In genomic region chr1:67418839-67419586, GRCh38 we compare ENCODE assay signal across 20 cellular contexts. TPM values are rescaled to one million over a fixed set of nuclear protein-coding genes. Genes with fewer than 3 reads are reported as not detected.
DNase-seq lines count a peak whose midpoint lies in the region; ATAC-seq and TF ChIP-seq lines count a peak whose summit lies in the region.
"Had no signal": no experiment of that assay in that cellular context is flagged by ENCODE, and none has a peak within 500 bp of the region (broad histone marks: within the 10 kb centered on the region; RNA-seq: fewer than 3 reads in every experiment).

No MANE protein-coding gene starts in this region.

- peak overlapping the region; percentile 10 for H3K27ac ChIP-seq in urinary bladder (ENCODE audit: low read depth)
- H3K27ac ChIP-seq: adrenal gland, breast epithelium, heart left ventricle, left ventricle myocardium inferior, vagina had no signal

- no peak for DNase-seq in activated naive CD4-positive, alpha-beta T cell treated with anti-CD3 and anti-CD28 coated beads for 36 hours
- DNase-seq in activated naive CD4-positive, alpha-beta T cell treated with anti-CD3 and anti-CD28 coated beads, Interleukin-2, amount 50 U/mL, for 72 hours (ENCODE audit: low spot score in 2 of 2), result no peak
- no peak for DNase-seq in activated T-helper 1 cell treated with anti-CD3 and anti-CD28 coated beads, Interleukin-12 subunit alpha, Interleukin-12 subunit beta, Interleukin-2, Interleukin-4 antibody, amounts not matched to agents 30 ng/mL and 10 ng/mL and 1 ng/mL, durations not matched to agents 14 hours and 24 hours and 36 hours (ENCODE audit: low spot score)
- DNase-seq in memory B cell (ENCODE audit: low spot score in 2 of 2), result no peak
- no peak for DNase-seq in erythroblast (lab: John Stamatoyannopoulos, UW)
- DNase-seq in NCI-H1092 treated with DMSO at 0.1 percent for 48 hours (lab: John Stamatoyannopoulos, UW), result no peak
- DNase-seq in amygdala (lab: John Stamatoyannopoulos, UW), result no peak
- DNase-seq: ACHN; activated CD4-positive, alpha-beta T cell treated with anti-CD3 and anti-CD28 coated beads, Interleukin-2, amount 50 U/mL, for 1 hour; activated T-cell treated with anti-CD3 and anti-CD28 coated beads, Interleukin-2, amount 50 U/mL, for 1 hour; adrenal gland; cortex of kidney; heart left ventricle; left ventricle myocardium inferior; NCI-H2107; NCI-H510A treated with DMSO at 0.1 percent for 48 hours had no signal

- ATAC-seq in activated naive CD4-positive, alpha-beta T cell treated with anti-CD3 and anti-CD28 coated beads, Interleukin-2, amount 50 U/mL, for 72 hours, result no peak
- ATAC-seq in memory B cell (ENCODE audit: low read depth), result no peak
- ATAC-seq: heart left ventricle had no signal

- peaks cover 11% of the 10 kb centered on the region for H3K36me3 ChIP-seq in urinary bladder (ENCODE audit: insufficient read depth)

- H3K4me1 Mint-ChIP-seq in activated naive CD4-positive, alpha-beta T cell treated with anti-CD3 and anti-CD28 coated beads for 36 hours (ENCODE audit: low read depth), result peaks cover 85% of the 10 kb centered on the region
- peaks cover 61% of the 10 kb centered on the region for H3K4me1 Mint-ChIP-seq in activated T-helper 1 cell treated with anti-CD3 and anti-CD28 coated beads, Interleukin-12 subunit alpha, Interleukin-12 subunit beta, Interleukin-2, Interleukin-4 antibody, amounts not matched to agents 30 ng/mL and 10 ng/mL and 1 ng/mL, durations not matched to agents 14 hours and 24 hours and 36 hours (ENCODE audit: low read depth)
- H3K4me1 Mint-ChIP-seq in memory B cell, result no peaks in the 10 kb centered on the region

- H3K27me3 Mint-ChIP-seq in activated naive CD4-positive, alpha-beta T cell treated with anti-CD3 and anti-CD28 coated beads for 36 hours (ENCODE audit: low read depth), result no peaks in the 10 kb centered on the region
- no peaks in the 10 kb centered on the region for H3K27me3 Mint-ChIP-seq in activated T-helper 1 cell treated with anti-CD3 and anti-CD28 coated beads, Interleukin-12 subunit alpha, Interleukin-12 subunit beta, Interleukin-2, Interleukin-4 antibody, amounts not matched to agents 30 ng/mL and 10 ng/mL and 1 ng/mL, durations not matched to agents 14 hours and 24 hours and 36 hours (ENCODE audit: insufficient read depth)
- H3K27me3 Mint-ChIP-seq in memory B cell, result no peaks in the 10 kb centered on the region

- H3K9me3 Mint-ChIP-seq in activated naive CD4-positive, alpha-beta T cell treated with anti-CD3 and anti-CD28 coated beads for 36 hours, result no peaks in the 10 kb centered on the region
- H3K9me3 Mint-ChIP-seq in activated naive CD4-positive, alpha-beta T cell treated with anti-CD3 and anti-CD28 coated beads, Interleukin-2, amount 50 U/mL, for 72 hours, result no peaks in the 10 kb centered on the region
- H3K9me3 Mint-ChIP-seq in activated T-helper 1 cell treated with anti-CD3 and anti-CD28 coated beads, Interleukin-12 subunit alpha, Interleukin-12 subunit beta, Interleukin-2, Interleukin-4 antibody, amounts not matched to agents 30 ng/mL and 10 ng/mL and 1 ng/mL, durations not matched to agents 14 hours and 24 hours and 36 hours, result no peaks in the 10 kb centered on the region
- H3K9me3 Mint-ChIP-seq in memory B cell, result no peaks in the 10 kb centered on the region

- CTCF ChIA-PET in activated naive CD4-positive, alpha-beta T cell treated with anti-CD3 and anti-CD28 coated beads for 36 hours (lab: Charles Lee), result interaction anchor here (0.5 to 1.0 kb wide), 4 partner anchors 10 to 433 kb away, joined by 3 to 5 read pairs (median 4); no protein-coding TSS in a partner anchor

- no peak overlapping the region for H3K4me3 Mint-ChIP-seq in activated naive CD4-positive, alpha-beta T cell treated with anti-CD3 and anti-CD28 coated beads for 36 hours
- no peak overlapping the region for H3K4me3 Mint-ChIP-seq in activated T-helper 1 cell treated with anti-CD3 and anti-CD28 coated beads, Interleukin-12 subunit alpha, Interleukin-12 subunit beta, Interleukin-2, Interleukin-4 antibody, amounts not matched to agents 30 ng/mL and 10 ng/mL and 1 ng/mL, durations not matched to agents 14 hours and 24 hours and 36 hours
- no peak overlapping the region for H3K4me3 Mint-ChIP-seq in memory B cell

- intact Hi-C loops in activated naive CD4-positive, alpha-beta T cell treated with anti-CD3 and anti-CD28 coated beads for 36 hours (cut with micrococcal nuclease), result loop anchor here (1.0 kb wide), 1 partner anchor 9 kb away; no protein-coding TSS in a partner anchor
- intact Hi-C loops in activated T-helper 1 cell treated with anti-CD3 and anti-CD28 coated beads, Interleukin-12 subunit alpha, Interleukin-12 subunit beta, Interleukin-2, Interleukin-4 antibody, amounts not matched to agents 30 ng/mL and 10 ng/mL and 1 ng/mL, durations not matched to agents 14 hours and 24 hours and 36 hours (cut with micrococcal nuclease), result loop anchor here (1.0 kb wide), 1 partner anchor 8 kb away; no protein-coding TSS in a partner anchor

- H3K4me3 ChIP-seq in urinary bladder (ENCODE audit: low read depth, low read length), result no peak overlapping the region
- H3K4me3 ChIP-seq: adrenal gland; BLaER1 treated with 17β-estradiol and CSF1 and Interleukin-3, amounts not matched to agents 10 nM and 100 nM; breast epithelium; heart left ventricle; left ventricle myocardium inferior; vagina had no signal

- H3K27ac Mint-ChIP-seq in activated naive CD4-positive, alpha-beta T cell treated with anti-CD3 and anti-CD28 coated beads for 36 hours, result peak overlapping the region; percentile 72
- peak overlapping the region in 1 of 2 donors; percentile 29 for H3K27ac Mint-ChIP-seq in activated naive CD4-positive, alpha-beta T cell treated with anti-CD3 and anti-CD28 coated beads, Interleukin-2, amount 50 U/mL, for 72 hours
- H3K27ac Mint-ChIP-seq in activated T-helper 1 cell treated with anti-CD3 and anti-CD28 coated beads, Interleukin-12 subunit alpha, Interleukin-12 subunit beta, Interleukin-2, Interleukin-4 antibody, amounts not matched to agents 30 ng/mL and 10 ng/mL and 1 ng/mL, durations not matched to agents 14 hours and 24 hours and 36 hours, result peak overlapping the region; percentile 48
- peak overlapping the region; percentile 50 for H3K27ac Mint-ChIP-seq in memory B cell

- 68% methylated on average over 6 of the region's 6 CpGs for WGBS in urinary bladder

- H3K36me3 Mint-ChIP-seq in activated naive CD4-positive, alpha-beta T cell treated with anti-CD3 and anti-CD28 coated beads for 36 hours (ENCODE audit: low read depth), result peaks cover 89% of the 10 kb centered on the region
- H3K36me3 Mint-ChIP-seq in activated naive CD4-positive, alpha-beta T cell treated with anti-CD3 and anti-CD28 coated beads, Interleukin-2, amount 50 U/mL, for 72 hours, result peaks cover 46 to 90% of the 10 kb centered on the region in 2 donors
- H3K36me3 Mint-ChIP-seq in activated T-helper 1 cell treated with anti-CD3 and anti-CD28 coated beads, Interleukin-12 subunit alpha, Interleukin-12 subunit beta, Interleukin-2, Interleukin-4 antibody, amounts not matched to agents 30 ng/mL and 10 ng/mL and 1 ng/mL, durations not matched to agents 14 hours and 24 hours and 36 hours (ENCODE audit: low read depth), result peaks cover 75% of the 10 kb centered on the region
- H3K36me3 Mint-ChIP-seq in memory B cell, result peaks cover 34% of the 10 kb centered on the region

- TF ChIP-seq POLR2A in erythroblast (IDR thresholded peaks at IDR 0.05; ENCODE audit: low read length), result no peak

- no peaks in the 10 kb centered on the region for H3K4me1 ChIP-seq in urinary bladder (ENCODE audit: insufficient read depth)
- H3K4me1 ChIP-seq: breast epithelium had no signal

RNA-seq across cellular contexts. Expression of gene SERBP1, which starts 11.2 kb away (rescaled TPM):
- 100 to 1,000 TPM; 527 to 537 TPM for total RNA-seq in activated naive CD4-positive, alpha-beta T cell treated with anti-CD3 and anti-CD28 coated beads for 36 hours
- 100 to 1,000 TPM; 354 to 447 TPM for total RNA-seq in activated naive CD4-positive, alpha-beta T cell treated with anti-CD3 and anti-CD28 coated beads, Interleukin-2, amount 50 U/mL, for 72 hours
- 585 and 603 TPM in 2 replicates for total RNA-seq in activated T-helper 1 cell treated with anti-CD3 and anti-CD28 coated beads, Interleukin-12 subunit alpha, Interleukin-12 subunit beta, Interleukin-2, Interleukin-4 antibody, amounts not matched to agents 30 ng/mL and 10 ng/mL and 1 ng/mL, durations not matched to agents 14 hours and 24 hours and 36 hours
- total RNA-seq in urinary bladder, result 177 TPM
- 184 TPM for polyA plus RNA-seq in urinary bladder
